In genomic region chr10:2968401-2968800, GRCh38 we compare ENCODE assay signal across 1 cellular context.
TF ChIP-seq lines count a peak whose summit lies in the region.

No MANE protein-coding gene starts in this region.

TF ChIP-seq in H1, 55 proteins besides CTCF, POLR2A, EP300 and RAD21:
- TF ChIP-seq MAFK (IDR thresholded peaks at IDR 0.05; ENCODE audit: low read depth, low read length) (no peak), SRF (IDR thresholded peaks at IDR 0.05; ENCODE audit: low read depth, low read length) (no peak), BCL11A (IDR thresholded peaks at IDR 0.05; ENCODE audit: low read depth in 2 of 2, low read length in 2 of 2) (no peak), POLR2AphosphoS5 (IDR thresholded peaks at IDR 0.05; ENCODE audit: low read depth, low read length) (no peak), CEBPB (IDR thresholded peaks at IDR 0.05; ENCODE audit: low read depth, low read length) (no peak), SIRT6 (IDR thresholded peaks at IDR 0.05; ENCODE audit: low read length) (no peak), CHD1 (IDR thresholded peaks at IDR 0.05; ENCODE audit: low read depth, low read length) (no peak), RNF2 (IDR thresholded peaks at IDR 0.05; ENCODE audit: borderline replicate concordance, low read depth, low read length, missing control alignments, poor library complexity, severe bottlenecking) (no peak), TCF12 (IDR thresholded peaks at IDR 0.05; ENCODE audit: low read depth, low read length) (no peak), SIN3A (conservative IDR thresholded peaks at IDR 0.05 in 1 of 2, IDR thresholded peaks at IDR 0.05 in 1 of 2; ENCODE audit: low read depth in 1 of 2, low read length in 2 of 2) (no peak), YY1 (IDR thresholded peaks at IDR 0.05; ENCODE audit: low read depth, low read length) (no peak), RBBP5 (IDR thresholded peaks at IDR 0.05; ENCODE audit: borderline replicate concordance, low read depth, low read length) (no peak), HDAC2 (IDR thresholded peaks at IDR 0.05; ENCODE audit: borderline replicate concordance in 1 of 2, low read depth in 2 of 2, low read length in 2 of 2) (no peak)
